ENCODE assay signal across 1 cellular context in genomic region chr11:61870429-61871039, GRCh38.
TF ChIP-seq lines count a peak whose summit lies in the region.

No MANE protein-coding gene starts in this region.

TF ChIP-seq in endothelial cell of umbilical vein, 7 proteins besides CTCF, POLR2A, EP300 and RAD21:
- no peak for TF ChIP-seq MYC (IDR thresholded peaks at IDR 0.05; ENCODE audit: low read depth, low read length)
- TF ChIP-seq MAX (IDR thresholded peaks at IDR 0.05; ENCODE audit: insufficient read depth, insufficient read length): no peak
- TF ChIP-seq POLR2AphosphoS5 (IDR thresholded peaks at IDR 0.05; ENCODE audit: insufficient read depth, low read depth, low read length): no peak
- no peak for TF ChIP-seq FOS (IDR thresholded peaks at IDR 0.05; ENCODE audit: borderline replicate concordance, insufficient read depth, low read length)
- TF ChIP-seq EZH2 (IDR thresholded peaks at IDR 0.05; ENCODE audit: borderline replicate concordance, low read depth, low read length, severe bottlenecking): no peak
